ENCODE assay signal across 7 cellular contexts in the genomic region with DNA sequence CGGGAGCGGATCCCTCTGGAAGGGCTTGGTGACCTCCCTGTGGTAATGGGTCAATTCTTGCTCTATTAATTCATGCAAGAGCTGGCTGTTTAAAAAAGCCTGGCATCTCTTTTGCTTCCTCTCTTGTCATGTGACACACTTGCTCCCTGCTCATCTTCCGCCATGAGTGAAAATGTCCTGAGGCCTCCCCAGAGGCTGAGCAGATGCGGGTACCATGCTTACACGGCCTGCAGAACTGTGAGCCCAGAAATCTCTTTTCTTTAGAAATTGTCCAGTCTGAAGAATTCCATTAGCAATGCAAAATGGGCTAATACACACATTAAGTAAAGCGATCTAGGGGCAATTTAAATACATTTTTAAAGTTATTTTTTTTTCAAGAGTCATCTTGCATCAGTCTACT. TPM values are rescaled to one million over a fixed set of nuclear protein-coding genes. Genes with fewer than 3 reads are reported as not detected.
"Had no signal": no experiment of that assay in that cellular context is flagged by ENCODE, and none has a peak within 500 bp of the region (broad histone marks: within the 10 kb centered on the region; RNA-seq: fewer than 3 reads in every experiment).

No MANE protein-coding gene starts in this region.

- FAIRE-seq: HepG2, HTR-8/SVneo had no signal

- H3K4me2 ChIP-seq: KMS-11 had no signal

- DNase-seq: IMR-90, KBM-7, KG1 had no signal

- ATAC-seq: HepG2 had no signal

- H3K27ac ChIP-seq: HL-60, KMS-11 had no signal

- H3K9ac ChIP-seq: KMS-11 had no signal

RNA-seq across cellular contexts. Expression of gene CDK20, which starts 48.7 kb away (rescaled TPM):
- total RNA-seq: HepG2 had no signal
- polyA plus RNA-seq: HepG2 had no signal
